33 cellular contexts compared by ENCODE assay signal in genomic region chr6:132693478-132693877, GRCh38. TPM values are rescaled to one million over a fixed set of nuclear protein-coding genes. Genes with fewer than 3 reads are reported as not detected.
DNase-seq lines count a peak whose midpoint lies in the region; ATAC-seq, FAIRE-seq and TF ChIP-seq lines count a peak whose summit lies in the region.
"Had no signal": no experiment of that assay in that cellular context is flagged by ENCODE, and none has a peak within 500 bp of the region (broad histone marks: within the 10 kb centered on the region; RNA-seq: fewer than 3 reads in every experiment).

No MANE protein-coding gene starts in this region.

- TF ChIP-seq POLR2A in A549 (IDR thresholded peaks at IDR 0.05; ENCODE audit: low read length) (no peak), uterus (IDR thresholded peaks at IDR 0.05) (no peak)

- no peaks in the 10 kb centered on the region for H3K79me2 ChIP-seq in astrocyte (ENCODE audit: insufficient read depth, low read length)

- POLR2A ChIA-PET in A549 (lab: Yijun Ruan, JAX) = no interaction called here

- H3K36me3 ChIP-seq in astrocyte (ENCODE audit: insufficient read depth, low read length) (no peaks in the 10 kb centered on the region), pancreas (no peaks in the 10 kb centered on the region), uterus (no peaks in the 10 kb centered on the region)
- H3K36me3 ChIP-seq: BLaER1, heart left ventricle, tibial nerve had no signal

- 37% methylated on average over 3 of the region's 3 CpGs for WGBS in A549 (ENCODE audit: missing lambda C conversion rate)
- WGBS in pancreas, 2 donors = 41 to 54% methylated on average over 3 of the region's 3 CpGs

- H3K9me3 ChIP-seq in A549 (no peaks in the 10 kb centered on the region), astrocyte (ENCODE audit: insufficient read depth, low read depth, low read length) (no peaks in the 10 kb centered on the region), pancreas (no peaks in the 10 kb centered on the region), uterus (peaks cover 0 to 4% of the 10 kb centered on the region in 2 donors)
- H3K9me3 ChIP-seq: SK-N-SH had no signal

- H3K27ac ChIP-seq in A549 (no peak overlapping the region), astrocyte (ENCODE audit: low read depth, low read length) (no peak overlapping the region), pancreas (no peak overlapping the region), uterus (no peak overlapping the region)
- H3K27ac ChIP-seq: BLaER1, dorsolateral prefrontal cortex, foreskin keratinocyte, heart left ventricle, skin epidermis, tibial nerve had no signal

- TF ChIP-seq EP300 in A549 (IDR thresholded peaks at IDR 0.05) = no peak

- H3K9ac ChIP-seq in astrocyte (ENCODE audit: low read length) = no peak overlapping the region
- H3K9ac ChIP-seq: BLaER1, SK-N-SH had no signal

- H3K4me1 ChIP-seq in A549 (no peaks in the 10 kb centered on the region; the same call in 2 of the 3 replicates), astrocyte (ENCODE audit: insufficient read depth, low read length) (no peaks in the 10 kb centered on the region), pancreas (peaks cover 0 to 5% (median 0%) of the 10 kb centered on the region in 3 donors), uterus (no peaks in the 10 kb centered on the region)
- H3K4me1 ChIP-seq: BLaER1, foreskin keratinocyte had no signal

- H3K4me1 Mint-ChIP-seq in astrocyte (ENCODE audit: low read depth, unreplicated experiment) = no peaks in the 10 kb centered on the region
- H3K4me1 Mint-ChIP-seq: activated T-helper 17 cell treated with anti-CD3 and anti-CD28 coated beads, Interleukin-2, amount 50 U/mL, for 72 hours; neural crest cell; T-helper 17 cell had no signal

- TF ChIP-seq CTCF in A549 (IDR thresholded peaks at IDR 0.05) (no peak), astrocyte (IDR thresholded peaks at IDR 0.05; ENCODE audit: insufficient read depth, low read depth, low read length) (no peak), pancreas (IDR thresholded peaks at IDR 0.05) (no peak), uterus (IDR thresholded peaks at IDR 0.05) (no peak)

- peaks cover 2% of the 10 kb centered on the region for H3K36me3 Mint-ChIP-seq in astrocyte (ENCODE audit: low read depth, unreplicated experiment)

- H3K9me3 Mint-ChIP-seq in astrocyte (ENCODE audit: unreplicated experiment) = peaks cover 11% of the 10 kb centered on the region

- DNase-seq in A549 (ENCODE audit: low read depth in 1 of 2, low spot score in 1 of 2) = no peak
- DNase-seq in astrocyte (ENCODE audit: low read depth) = peak; percentile 70
- DNase-seq in fibroblast of peridontal ligament (ENCODE audit: extremely low read depth) = peak; percentile 13
- no peak for DNase-seq in pancreas
- no peak for DNase-seq in A172 (ENCODE audit: low spot score)
- DNase-seq in NCI-H187 treated with DMSO at 0.1 percent for 48 hours (lab: John Stamatoyannopoulos, UW) = no peak
- no peak for DNase-seq in NCI-H2196 (lab: John Stamatoyannopoulos, UW; ENCODE audit: unreplicated experiment)
- DNase-seq in uterus = no peak
- DNase-seq: activated CD4-positive, alpha-beta memory T cell treated with anti-CD3 and anti-CD28 coated beads, Interleukin-2, amount 10 ng/mL, durations not matched to agents 7 days and 5 days; activated CD4-positive, CD25-positive, alpha-beta regulatory T cell treated with anti-CD3 and anti-CD28 coated beads, Interleukin-2, amount 50 U/mL, for 72 hours; activated CD8-positive, alpha-beta memory T cell treated with anti-CD3 and anti-CD28 coated beads, Interleukin-2, amount 50 U/mL, for 48 hours; activated naive CD4-positive, alpha-beta T cell treated with anti-CD3 and anti-CD28 coated beads, Interleukin-2, amount 50 U/mL, for 16 hours; anterior cingulate cortex; COR-L47; dorsolateral prefrontal cortex; foreskin keratinocyte; heart left ventricle; KG1; mammary epithelial cell; NCI-H1436 treated with DMSO at 0.1 percent for 48 hours; SK-N-SH; stimulated activated CD4-positive, alpha-beta T cell treated with anti-CD3 and anti-CD28 coated beads, Interleukin-1b, Interleukin-23, amount 100 ng/mL, for 48 hours; T-helper 17 cell had no signal

- H3K4me3 Mint-ChIP-seq in astrocyte (ENCODE audit: unreplicated experiment) = no peak overlapping the region
- H3K4me3 Mint-ChIP-seq: activated CD4-positive, alpha-beta memory T cell treated with anti-CD3 and anti-CD28 coated beads, Interleukin-2, amount 10 ng/mL, durations not matched to agents 7 days and 5 days; activated T-helper 17 cell treated with anti-CD3 and anti-CD28 coated beads, Interleukin-2, amount 50 U/mL, for 72 hours; neural crest cell; T-helper 17 cell had no signal

- FAIRE-seq in A549 (lab: Jason Lieb, UNC) (no peak), astrocyte (lab: Jason Lieb, UNC) (no peak), pancreas (lab: Jason Lieb, UNC) (no peak)
- FAIRE-seq: G401.6 had no signal

- H3K27ac Mint-ChIP-seq in astrocyte (ENCODE audit: unreplicated experiment) = no peak overlapping the region
- H3K27ac Mint-ChIP-seq: activated CD4-positive, alpha-beta memory T cell treated with anti-CD3 and anti-CD28 coated beads, Interleukin-2, amount 10 ng/mL, durations not matched to agents 7 days and 5 days; activated T-helper 17 cell treated with anti-CD3 and anti-CD28 coated beads, Interleukin-2, amount 50 U/mL, for 72 hours; T-helper 17 cell had no signal

- intact Hi-C loops in pancreas (cut with DNase I) = no loop called here
- intact Hi-C loops in uterus (cut with DNase I; ENCODE audit: low total_unique reads) = no loop called here

- CTCF ChIA-PET in A549 (lab: Yijun Ruan, JAX) = no interaction called here

- H3K4me3 ChIP-seq in A549 = no peak overlapping the region
- H3K4me3 ChIP-seq in astrocyte (ENCODE audit: insufficient read depth, low read depth, low read length) = no peak overlapping the region
- no peak overlapping the region for H3K4me3 ChIP-seq in pancreas
- H3K4me3 ChIP-seq in uterus = no peak overlapping the region
- H3K4me3 ChIP-seq: BLaER1, dorsolateral prefrontal cortex, heart left ventricle, skin epidermis, tibial nerve had no signal

- ATAC-seq in A549 (no peak), pancreas (peak in 3 of 4 donors; percentile 56 to 81 (median 59))
- ATAC-seq: activated T-helper 17 cell treated with anti-CD3 and anti-CD28 coated beads, Interleukin-2, amount 50 U/mL, for 72 hours; foreskin keratinocyte; heart left ventricle; T-helper 17 cell had no signal

- no peak overlapping the region for H2AFZ ChIP-seq in astrocyte (ENCODE audit: low read depth, low read length)

- TF ChIP-seq RAD21 in A549 (conservative IDR thresholded peaks at IDR 0.05 in 1 of 2, IDR thresholded peaks at IDR 0.05 in 1 of 2) = no peak

- peaks cover 3% of the 10 kb centered on the region for H3K27me3 ChIP-seq in astrocyte (ENCODE audit: insufficient read depth, low read length)
- H3K27me3 ChIP-seq in pancreas = no peaks in the 10 kb centered on the region
- no peaks in the 10 kb centered on the region for H3K27me3 ChIP-seq in uterus
- H3K27me3 ChIP-seq: BLaER1, foreskin keratinocyte, heart left ventricle, tibial nerve had no signal

- H3K27me3 Mint-ChIP-seq in astrocyte (ENCODE audit: low read depth, unreplicated experiment) = peaks cover 2% of the 10 kb centered on the region

- no peaks in the 10 kb centered on the region for H4K20me1 ChIP-seq in astrocyte (ENCODE audit: insufficient read depth, low read length)
- H4K20me1 ChIP-seq: BLaER1 had no signal

- H3K4me2 ChIP-seq in A549 (0 out of 3 replicates have a peak overlapping the region, but pooled peaks have one; percentile 8), astrocyte (ENCODE audit: low read length) (no peak overlapping the region)
- H3K4me2 ChIP-seq: BLaER1, SK-N-SH had no signal

TF ChIP-seq in A549, 52 proteins besides CTCF, POLR2A, EP300 and RAD21 (continues in another document):
- TF ChIP-seq EHF (CRISPR knock-in tag; IDR thresholded peaks at IDR 0.05) = no peak
- TF ChIP-seq BHLHE40 (IDR thresholded peaks at IDR 0.05; ENCODE audit: low read depth, low read length) = no peak
- TF ChIP-seq PBX3 (IDR thresholded peaks at IDR 0.05) = no peak
- TF ChIP-seq CEBPB (IDR thresholded peaks at IDR 0.05) = no peak
- no peak for TF ChIP-seq ATOH8 (CRISPR knock-in tag; IDR thresholded peaks at IDR 0.05; ENCODE audit: low read depth)

RNA-seq across cellular contexts. Expression of gene VNN1, which starts 20.4 kb away (rescaled TPM):
- polyA plus RNA-seq in A549 (2011; rRNA removed) (0.09 TPM in 2 replicates), A549 (2017; fragmentation: RNase III; extraction: RNeasy Plus Mini Kit Qiagen cat#74134 plus additional on column Dnase treatment) (0.03 to 0.13 TPM in 2 of 3 replicates, not detected in the other), pancreas (1 to 10 TPM in 1 of 2 donors, under 1 TPM in 1; 0.82 to 1.6 TPM)
- polyA plus RNA-seq in A549 (2012; cell fraction: cytosol; rRNA removed) = 0.01 and 0.03 TPM in 2 replicates
- polyA plus RNA-seq in A549 (2012; cell fraction: nucleus; rRNA removed) = 0.04 and 0.05 TPM in 2 replicates
- not detected in 2 replicates for polyA minus RNA-seq in A549 (2011; rRNA and poly(A)+ RNA removed)
- total RNA-seq in astrocyte (0.07 TPM in 1 of 2 replicates, not detected in the other), pancreas (1 to 10 TPM in 3 of 6 donors, under 1 TPM in 3; 0.13 to 4.7 (median 1.0) TPM), uterus (1 to 10 TPM in 1 of 4 donors, under 1 TPM in 2, not detected in 1; 0.64 to 2.9 (median 0.83) TPM)
- 0.31 and 0.71 TPM in 2 replicates for total RNA-seq in A172 (2014; rRNA removed; shearing (Covaris generic))
- total RNA-seq: activated CD4-positive, alpha-beta memory T cell treated with anti-CD3 and anti-CD28 coated beads, Interleukin-2, amount 10 ng/mL, durations not matched to agents 7 days and 5 days; activated T-helper 17 cell treated with anti-CD3 and anti-CD28 coated beads, Interleukin-2, amount 50 U/mL, for 72 hours; H4; NCI-H460; neural crest cell had no signal
- polyA plus RNA-seq: SK-N-SH had no signal

RNA-seq across cellular contexts. Expression of gene TAAR1, which starts 34.5 kb away (rescaled TPM):
- not detected in 2 replicates for polyA plus RNA-seq in A549 (2011; rRNA removed)
- polyA plus RNA-seq in A549 (2012; cell fraction: cytosol; rRNA removed) = not detected in 2 replicates
- not detected in 2 replicates for polyA plus RNA-seq in A549 (2012; cell fraction: nucleus; rRNA removed)
- polyA plus RNA-seq in A549 (2017; fragmentation: RNase III; extraction: RNeasy Plus Mini Kit Qiagen cat#74134 plus additional on column Dnase treatment) = not detected in 3 replicates
- not detected in 2 replicates for polyA minus RNA-seq in A549 (2011; rRNA and poly(A)+ RNA removed)
- not detected in 2 replicates for total RNA-seq in astrocyte
- total RNA-seq in pancreas = not detected
- polyA plus RNA-seq in pancreas = under 1 TPM in 1 of 2 donors, not detected in 1; 0.33 TPM
- not detected in 2 replicates for total RNA-seq in A172 (2014; rRNA removed; shearing (Covaris generic))
- under 1 TPM in 1 of 4 donors, not detected in 3; 0.41 TPM for total RNA-seq in uterus
- total RNA-seq: activated CD4-positive, alpha-beta memory T cell treated with anti-CD3 and anti-CD28 coated beads, Interleukin-2, amount 10 ng/mL, durations not matched to agents 7 days and 5 days; activated T-helper 17 cell treated with anti-CD3 and anti-CD28 coated beads, Interleukin-2, amount 50 U/mL, for 72 hours; dorsolateral prefrontal cortex; foreskin keratinocyte; H4; heart left ventricle; HT1080; kidney epithelial cell; mammary epithelial cell; NCI-H460; neural crest cell; T-helper 17 cell; tibial nerve had no signal
- polyA plus RNA-seq: foreskin keratinocyte, heart left ventricle, mammary epithelial cell, SK-N-SH had no signal

Comparison
In these comparisons a context has a peak if more than half of its experiments do, and no peak if none do; other contexts are left out.
1. ATAC-seq: peak in pancreas (3 of 4); none in A549 (0 of 2).
2. DNase-seq: peak in astrocyte (single experiment) and fibroblast of peridontal ligament (single experiment); none in A549 (0 of 2), pancreas (0 of 6), A172 (single experiment), NCI-H187 treated with DMSO at 0.1 percent for 48 hours (single experiment), NCI-H2196 (single experiment) and uterus (0 of 2).